In the genomic region with DNA sequence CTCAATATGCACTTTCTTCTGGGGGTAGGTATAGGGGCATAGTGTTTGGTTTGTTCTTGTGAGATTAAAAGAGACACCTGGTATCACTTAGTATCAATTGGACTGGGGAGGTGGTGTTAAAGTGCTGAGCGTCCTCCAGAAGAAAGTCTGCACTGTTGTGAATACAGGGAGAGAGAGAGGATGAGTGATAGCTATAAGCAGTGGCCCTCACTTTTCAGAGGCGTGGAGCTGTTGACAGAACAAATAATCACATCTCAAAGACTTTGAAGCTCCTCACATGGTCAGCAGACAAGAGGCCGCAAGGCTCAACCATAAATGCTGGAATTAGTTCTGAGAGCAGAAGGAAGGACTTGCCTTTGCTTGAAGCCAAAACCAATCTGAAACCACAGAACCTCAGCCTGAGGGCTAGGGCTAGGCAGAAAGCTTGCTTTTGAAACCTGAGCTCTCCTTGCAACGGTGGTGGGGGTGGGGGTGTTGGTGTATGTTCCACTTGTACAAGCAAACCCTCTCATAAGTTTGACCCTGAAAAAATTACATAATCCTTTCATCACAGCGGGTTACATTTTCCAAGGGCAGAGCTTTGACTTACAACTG, we compare ENCODE assay signal across 1 cellular context.
TF ChIP-seq lines count a peak whose summit lies in the region.

No MANE protein-coding gene starts in this region.

TF ChIP-seq in A549, 52 proteins besides CTCF, POLR2A, EP300 and RAD21 (continued from another document):
- TF ChIP-seq, protein P1, sequence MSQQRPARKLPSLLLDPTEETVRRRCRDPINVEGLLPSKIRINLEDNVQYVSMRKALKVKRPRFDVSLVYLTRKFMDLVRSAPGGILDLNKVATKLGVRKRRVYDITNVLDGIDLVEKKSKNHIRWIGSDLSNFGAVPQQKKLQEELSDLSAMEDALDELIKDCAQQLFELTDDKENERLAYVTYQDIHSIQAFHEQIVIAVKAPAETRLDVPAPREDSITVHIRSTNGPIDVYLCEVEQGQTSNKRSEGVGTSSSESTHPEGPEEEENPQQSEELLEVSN (IDR thresholded peaks at IDR 0.05; ENCODE audit: borderline replicate concordance, low read depth), result no peak
TF ChIP-seq in A549: peak in this region for 0.
